ENCODE assay signal across 8 cellular contexts in genomic region chr4:6986067-6986780, GRCh38. TPM values are rescaled to one million over a fixed set of nuclear protein-coding genes. Genes with fewer than 3 reads are reported as not detected.
DNase-seq lines count a peak whose midpoint lies in the region; ATAC-seq and TF ChIP-seq lines count a peak whose summit lies in the region.

No MANE protein-coding gene starts in this region.

- CTCF ChIA-PET in CD4-positive, alpha-beta T cell (lab: Charles Lee): interaction anchor here (0.6 to 3.3 kb wide), 13 partner anchors 12 to 85 kb away, joined by 3 to 24 read pairs (median 4); partner anchors contain the start of genes GRPEL1, TADA2B and TBC1D14

- no peak for DNase-seq in CD4-positive, alpha-beta T cell
- DNase-seq in activated naive CD4-positive, alpha-beta T cell treated with anti-CD3 and anti-CD28 coated beads, Interleukin-2, amount 50 U/mL, for 72 hours (ENCODE audit: low spot score in 2 of 2): no peak
- DNase-seq in Right ventricle myocardium superior: peak; percentile 65
- peak in 6 of 10 donors; percentile 48 to 93 (median 55) for DNase-seq in posterior cingulate gyrus
- no peak for DNase-seq in posterior vena cava (ENCODE audit: low spot score)
- DNase-seq in activated gamma-delta T cell treated with Interleukin-2 at 50 U/mL for 16 hours: no peak

- H3K36me3 Mint-ChIP-seq in CD4-positive, alpha-beta T cell (ENCODE audit: low read depth): peaks cover 24% of the 10 kb centered on the region
- peaks cover 5 to 14% of the 10 kb centered on the region in 2 donors for H3K36me3 Mint-ChIP-seq in activated naive CD4-positive, alpha-beta T cell treated with anti-CD3 and anti-CD28 coated beads, Interleukin-2, amount 50 U/mL, for 72 hours

- POLR2A ChIA-PET in CD4-positive, alpha-beta T cell (lab: Charles Lee): interaction anchor here (0.8 to 2.5 kb wide), 24 partner anchors 12 to 412 kb away, joined by 3 to 78 read pairs (median 6); partner anchors contain the start of genes BLOC1S4, GRPEL1, MRFAP1 and MRFAP1L1

- H3K27ac Mint-ChIP-seq in CD4-positive, alpha-beta T cell: peak overlapping the region; percentile 95
- H3K27ac Mint-ChIP-seq in activated naive CD4-positive, alpha-beta T cell treated with anti-CD3 and anti-CD28 coated beads, Interleukin-2, amount 50 U/mL, for 72 hours: peak overlapping the region; percentile 92 to 95

- no peaks in the 10 kb centered on the region for H3K27me3 ChIP-seq in CD4-positive, alpha-beta T cell (ENCODE audit: control insufficient read depth, insufficient read depth, low read length)

- intact Hi-C loops in CD4-positive, alpha-beta T cell (cut with DNase I, micrococcal nuclease): loop anchor here (2.0 to 5.0 kb wide), 4 partner anchors 69 to 345 kb away; partner anchors contain the start of genes MRFAP1 (in 2 of the 2), BLOC1S4 (in 1 of the 2) and KIAA0232 (in 1 of the 2)
- intact Hi-C loops in Right ventricle myocardium superior (cut with DNase I) (loop anchor here (10.0 kb wide), 1 partner anchor 71 kb away; no protein-coding TSS in a partner anchor), posterior cingulate gyrus (cut with DNase I) (loop anchor here (10.0 kb wide), 1 partner anchor 261 kb away; no protein-coding TSS in a partner anchor), posterior vena cava (cut with DNase I) (loop anchor here in 1 of 2 donors (5.0 kb wide), 1 partner anchor 264 kb away; no protein-coding TSS in a partner anchor)

- peak overlapping the region; percentile 97 for H3K4me3 Mint-ChIP-seq in CD4-positive, alpha-beta T cell

- H3K9me3 Mint-ChIP-seq in CD4-positive, alpha-beta T cell: no peaks in the 10 kb centered on the region
- no peaks in the 10 kb centered on the region for H3K9me3 Mint-ChIP-seq in activated naive CD4-positive, alpha-beta T cell treated with anti-CD3 and anti-CD28 coated beads, Interleukin-2, amount 50 U/mL, for 72 hours

- H3K9me3 ChIP-seq in CD4-positive, alpha-beta T cell (ENCODE audit: control insufficient read depth, low read length): no peaks in the 10 kb centered on the region

- H3K4me1 Mint-ChIP-seq in CD4-positive, alpha-beta T cell (ENCODE audit: low read depth): peaks cover 60% of the 10 kb centered on the region

- ATAC-seq in CD4-positive, alpha-beta T cell (ENCODE audit: poor library complexity): no peak
- ATAC-seq in GM19035 (IDR thresholded peaks at IDR 0.05; ENCODE audit: unreplicated experiment) (peak; percentile 23), HG03565 (IDR thresholded peaks at IDR 0.05; ENCODE audit: unreplicated experiment) (peak; percentile 28), Right ventricle myocardium superior (ENCODE audit: poor library complexity) (peak; percentile 45)
- ATAC-seq in activated naive CD4-positive, alpha-beta T cell treated with anti-CD3 and anti-CD28 coated beads, Interleukin-2, amount 50 U/mL, for 72 hours: peak in 1 of 2 donors; percentile 21

- no peak for TF ChIP-seq CTCF in CD4-positive, alpha-beta T cell (IDR thresholded peaks at IDR 0.05)

- peak overlapping the region; percentile 93 for H3K27ac ChIP-seq in CD4-positive, alpha-beta T cell (ENCODE audit: low read depth, low read length)

- no peaks in the 10 kb centered on the region for H3K27me3 Mint-ChIP-seq in CD4-positive, alpha-beta T cell

RNA-seq across cellular contexts. Expression of gene TADA2B, which starts 56.9 kb away (rescaled TPM):
- 10 to 100 TPM; 41.5 to 44.6 TPM for total RNA-seq in CD4-positive, alpha-beta T cell
- 10 to 100 TPM; 11.8 to 12.7 TPM for total RNA-seq in activated naive CD4-positive, alpha-beta T cell treated with anti-CD3 and anti-CD28 coated beads, Interleukin-2, amount 50 U/mL, for 72 hours
- 35.5 TPM for total RNA-seq in Right ventricle myocardium superior
- 10 to 100 TPM; 16.8 to 19.7 TPM for total RNA-seq in posterior vena cava

Comparison
In these comparisons a context has a peak if more than half of its experiments do, and no peak if none do; other contexts are left out.
1. DNase-seq: peak in Right ventricle myocardium superior (single experiment) and posterior cingulate gyrus (6 of 10); none in CD4-positive, alpha-beta T cell (0 of 10), activated naive CD4-positive, alpha-beta T cell treated with anti-CD3 and anti-CD28 coated beads, Interleukin-2, amount 50 U/mL, for 72 hours (0 of 2), posterior vena cava (single experiment) and activated gamma-delta T cell treated with Interleukin-2 at 50 U/mL for 16 hours (single experiment).